In genomic region chr10:68157522-68157921, GRCh38 we compare ENCODE assay signal across 2 cellular contexts. TPM values are rescaled to one million over a fixed set of nuclear protein-coding genes. Genes with fewer than 3 reads are reported as not detected.
"Had no signal": no experiment of that assay in that cellular context is flagged by ENCODE, and none has a peak within 500 bp of the region (broad histone marks: within the 10 kb centered on the region; RNA-seq: fewer than 3 reads in every experiment).

No MANE protein-coding gene starts in this region.

RNA-seq across cellular contexts. Expression of gene MYPN, which starts 48.2 kb away (rescaled TPM):
- total RNA-seq: K562 had no signal
- polyA plus RNA-seq: IgD-negative memory B cell, K562 had no signal
